In the genomic region with DNA sequence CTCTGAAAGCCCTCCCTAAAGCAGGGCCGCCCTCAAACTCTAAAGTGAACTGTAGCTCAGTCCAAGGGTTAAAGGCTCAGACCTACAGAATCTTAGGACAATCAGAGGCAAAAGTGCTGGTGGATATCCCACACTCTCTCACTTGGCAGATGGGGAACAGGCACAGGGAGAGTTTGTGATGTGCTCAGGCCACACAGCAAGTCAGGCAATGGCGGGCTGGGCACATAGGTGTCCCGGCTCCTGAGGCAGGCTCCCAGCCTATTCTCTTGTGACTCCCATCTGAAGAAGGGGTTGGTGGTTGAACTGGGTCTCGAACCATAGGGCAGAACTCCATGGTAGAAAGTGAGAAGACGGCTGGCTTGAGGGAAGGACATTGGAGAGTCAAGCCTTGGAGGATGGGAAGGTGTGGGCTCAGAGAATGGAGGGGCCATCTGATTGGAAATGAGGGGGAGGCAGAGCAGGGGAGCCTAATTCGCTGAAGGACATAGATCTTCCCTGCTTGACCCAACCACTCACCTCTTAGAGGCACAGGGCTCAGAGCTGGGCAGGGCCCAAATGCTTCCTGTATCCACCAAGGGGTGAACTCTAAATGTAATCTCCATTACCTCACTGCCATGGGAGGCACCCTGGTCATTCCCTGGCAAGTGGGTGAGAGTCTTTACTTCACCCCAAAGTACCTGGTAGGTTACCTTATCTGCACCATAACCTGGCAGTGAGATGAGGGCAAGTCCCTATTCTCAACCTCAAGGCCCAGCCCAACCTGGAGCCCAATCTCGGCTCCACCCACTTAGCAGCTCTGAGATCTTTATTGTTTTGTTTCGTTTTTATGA, we compare ENCODE assay signal across 18 cellular contexts. TPM values are rescaled to one million over a fixed set of nuclear protein-coding genes. Genes with fewer than 3 reads are reported as not detected.
DNase-seq lines count a peak whose midpoint lies in the region; ATAC-seq, FAIRE-seq and TF ChIP-seq lines count a peak whose summit lies in the region.
"Had no signal": no experiment of that assay in that cellular context is flagged by ENCODE, and none has a peak within 500 bp of the region (broad histone marks: within the 10 kb centered on the region; RNA-seq: fewer than 3 reads in every experiment).

No MANE protein-coding gene starts in this region.

- H3K9ac ChIP-seq in GM12878 (ENCODE audit: control insufficient read depth, insufficient read depth, low read length): no peak overlapping the region

- TF ChIP-seq RAD21 in GM12878 (IDR thresholded peaks at IDR 0.05; ENCODE audit: insufficient read depth, low read depth, low read length): no peak

- RAD21 ChIA-PET in GM12878 (lab: Charles Lee; ENCODE audit: unreplicated experiment): interaction anchor here (1.2 kb wide), 1 partner anchor 131 kb away, joined by 3 read pairs; no protein-coding TSS in a partner anchor

- H3K27me3 ChIP-seq in right atrium auricular region: no peaks in the 10 kb centered on the region
- peaks cover 1 to 3% of the 10 kb centered on the region in 2 experiments; a peak in 2 of 4 replicates for H3K27me3 ChIP-seq in GM12878 (replicated peaks in 1 of 2; ENCODE audit: control insufficient read depth in 2 of 2, insufficient read depth in 2 of 2, low read length in 1 of 2)
- no peaks in the 10 kb centered on the region for H3K27me3 ChIP-seq in naive thymus-derived CD4-positive, alpha-beta T cell (ENCODE audit: control insufficient read depth in 2 of 2, insufficient read depth in 2 of 2, low read length in 2 of 2)
- H3K27me3 ChIP-seq in upper lobe of right lung: no peaks in the 10 kb centered on the region

- peak overlapping the region; percentile 18 to 85 (median 63) for H3K27ac Mint-ChIP-seq in naive thymus-derived CD4-positive, alpha-beta T cell
- H3K27ac Mint-ChIP-seq: nephron progenitor cell had no signal

- no peak overlapping the region for H2AFZ ChIP-seq in GM12878 (ENCODE audit: control insufficient read depth, low read depth, low read length)

- no peak for TF ChIP-seq EP300 in GM12878 (IDR thresholded peaks at IDR 0.05; ENCODE audit: borderline replicate concordance in 1 of 2, control insufficient read depth in 1 of 2, low read depth in 2 of 2, low read length in 2 of 2)

- H3K4me3 ChIP-seq in right atrium auricular region: no peak overlapping the region
- H3K4me3 ChIP-seq in GM12878: no peak overlapping the region
- no peak overlapping the region for H3K4me3 ChIP-seq in naive thymus-derived CD4-positive, alpha-beta T cell (ENCODE audit: low read length)
- H3K4me3 ChIP-seq in upper lobe of right lung: no peak overlapping the region
- H3K4me3 ChIP-seq: HAP-1 had no signal

- no peaks in the 10 kb centered on the region for H4K20me1 ChIP-seq in GM12878 (ENCODE audit: control insufficient read depth, insufficient read depth)

- peaks cover 0 to 13% (median 0%) of the 10 kb centered on the region in 5 donors for H3K27me3 Mint-ChIP-seq in naive thymus-derived CD4-positive, alpha-beta T cell

- POLR2A ChIA-PET in GM12878 (lab: Charles Lee): no interaction called here
- POLR2A ChIA-PET in naive thymus-derived CD4-positive, alpha-beta T cell (lab: Charles Lee): no interaction called here

- CTCF ChIA-PET in GM12878 (lab: Yijun Ruan, JAX): interaction anchor here (1.6 kb wide), 1 partner anchor 89 kb away, joined by 5 read pairs; no protein-coding TSS in a partner anchor
- CTCF ChIA-PET in naive thymus-derived CD4-positive, alpha-beta T cell (lab: Charles Lee): interaction anchor here (0.7 kb wide), 1 partner anchor 12 kb away, joined by 3 read pairs; no protein-coding TSS in a partner anchor

- in situ Hi-C loops in GM12878 (cut with MboI): no loop called here

- H3K36me3 ChIP-seq in right atrium auricular region: no peaks in the 10 kb centered on the region
- no peaks in the 10 kb centered on the region for H3K36me3 ChIP-seq in GM12878 (ENCODE audit: control insufficient read depth in 2 of 2, insufficient read depth in 2 of 2, low read length in 1 of 2)
- H3K36me3 ChIP-seq in naive thymus-derived CD4-positive, alpha-beta T cell (ENCODE audit: control insufficient read depth in 2 of 3, insufficient read depth in 3 of 3, low read length in 3 of 3): no peaks in the 10 kb centered on the region
- no peaks in the 10 kb centered on the region for H3K36me3 ChIP-seq in upper lobe of right lung
- H3K36me3 ChIP-seq: HAP-1 had no signal

- no TSS peak for BruUV-seq in GM12878 (replicated peaks; lab: Mats Ljungman, UMichigan)

- no peaks in the 10 kb centered on the region for H3K9me3 Mint-ChIP-seq in naive thymus-derived CD4-positive, alpha-beta T cell
- H3K9me3 Mint-ChIP-seq: central memory CD8-positive, alpha-beta T cell; nephron progenitor cell had no signal

- 21% methylated on average over 8 of the region's 8 CpGs for WGBS in GM12878 (ENCODE audit: insufficient coverage, insufficient replicate concordance, low lambda C conversion rate, missing lambda C conversion rate)

- intact Hi-C loops in cardiac septum (cut with DNase I): loop anchor here (10.0 kb wide), 1 partner anchor 279 kb away; no protein-coding TSS in a partner anchor
- intact Hi-C loops in GM12878 (cut with micrococcal nuclease; ENCODE audit: unreplicated experiment): no loop called here
- intact Hi-C loops in naive thymus-derived CD4-positive, alpha-beta T cell (cut with micrococcal nuclease): loop anchor here (10.0 kb wide), 3 partner anchors 261 to 1121 kb away; a partner anchor contains a TSS
- intact Hi-C loops in upper lobe of right lung (cut with DNase I): no loop called here

- no peak for FAIRE-seq in GM12878 (lab: Jason Lieb, UNC)
- FAIRE-seq: keratinocyte, RCC 7860 had no signal

- SMC1A ChIA-PET in GM12878 (lab: Charles Lee; ENCODE audit: uncharacterized antibody, unreplicated experiment): no interaction called here

- H3K27ac ChIP-seq in right atrium auricular region (no peak overlapping the region), GM12878 (ENCODE audit: control insufficient read depth, insufficient read depth) (no peak overlapping the region), upper lobe of right lung (no peak overlapping the region)
- no peak overlapping the region for H3K27ac ChIP-seq in naive thymus-derived CD4-positive, alpha-beta T cell (ENCODE audit: low read depth, low read length)

- TF ChIP-seq POLR2A in GM12878 (IDR thresholded peaks at IDR 0.05; ENCODE audit: low read depth, low read length): no peak

- H3K9me3 ChIP-seq in right atrium auricular region (no peaks in the 10 kb centered on the region), GM12878 (replicated peaks; ENCODE audit: control insufficient read depth, insufficient read depth, low read length) (no peaks in the 10 kb centered on the region), upper lobe of right lung (no peaks in the 10 kb centered on the region)
- H3K9me3 ChIP-seq in naive thymus-derived CD4-positive, alpha-beta T cell (ENCODE audit: control insufficient read depth in 2 of 3, low read length in 3 of 3): no peaks in the 10 kb centered on the region
- H3K9me3 ChIP-seq: HAP-1 had no signal

- H3K4me1 ChIP-seq in right atrium auricular region: peaks cover 0 to 27% of the 10 kb centered on the region in 2 donors
- peaks cover 4% of the 10 kb centered on the region; the same call in 1 of the 2 replicates for H3K4me1 ChIP-seq in GM12878 (ENCODE audit: control insufficient read depth, insufficient read depth, low read length)
- peaks cover 12 to 28% of the 10 kb centered on the region in 2 donors for H3K4me1 ChIP-seq in naive thymus-derived CD4-positive, alpha-beta T cell (ENCODE audit: control insufficient read depth in 2 of 2, insufficient read depth in 2 of 2, low read length in 2 of 2)
- peaks cover 21% of the 10 kb centered on the region for H3K4me1 ChIP-seq in upper lobe of right lung

- H3K36me3 Mint-ChIP-seq in naive thymus-derived CD4-positive, alpha-beta T cell: peaks cover 0 to 2% (median 0%) of the 10 kb centered on the region in 5 donors

- DNase-seq in cardiac septum (ENCODE audit: low spot score) (peak; percentile 49), right atrium auricular region (ENCODE audit: low spot score) (no peak), GM12878 (ENCODE audit: low read depth, low spot score) (no peak), upper lobe of right lung (peak; percentile 53), midbrain (lab: John Stamatoyannopoulos, UW) (no peak), HuH-7.5 (ENCODE audit: low spot score) (no peak), NCI-H128 (lab: John Stamatoyannopoulos, UW; ENCODE audit: unreplicated experiment) (no peak)
- DNase-seq in naive thymus-derived CD4-positive, alpha-beta T cell: peak in 3 of 9 donors; percentile 18 to 31 (median 18)
- DNase-seq: ACHN; activated naive CD4-positive, alpha-beta T cell; DMS 273 treated with DMSO at 0.1 percent for 48 hours; Karpas-422; NCI-H526 treated with DMSO at 0.1 percent for 48 hours; nephron progenitor cell had no signal

- H3K4me2 ChIP-seq in GM12878 (ENCODE audit: control insufficient read depth, insufficient read depth): no peak overlapping the region

- TF ChIP-seq CTCF in right atrium auricular region (IDR thresholded peaks at IDR 0.05) (no peak), GM12878 (IDR thresholded peaks at IDR 0.05 in 2 of 3, conservative IDR thresholded peaks at IDR 0.05 in 1 of 3; ENCODE audit: control insufficient read depth in 2 of 3, extremely low read depth in 1 of 3, insufficient read depth in 1 of 3, low read depth in 3 of 3, low read length in 3 of 3) (no peak), upper lobe of right lung (IDR thresholded peaks at IDR 0.05) (no peak)

- no peak for ATAC-seq in GM12878
- no peak for ATAC-seq in naive thymus-derived CD4-positive, alpha-beta T cell
- ATAC-seq in upper lobe of right lung: no peak

- H3K4me3 Mint-ChIP-seq in naive thymus-derived CD4-positive, alpha-beta T cell: peak overlapping the region in 5 of 10 donors; percentile 14 to 50 (median 41)
- H3K4me3 Mint-ChIP-seq: central memory CD8-positive, alpha-beta T cell; nephron progenitor cell had no signal

- H3K79me2 ChIP-seq in GM12878 (ENCODE audit: control insufficient read depth, insufficient read depth, low read length): no peaks in the 10 kb centered on the region

- peaks cover 24 to 56% (median 43%) of the 10 kb centered on the region in 7 donors for H3K4me1 Mint-ChIP-seq in naive thymus-derived CD4-positive, alpha-beta T cell

RNA-seq across cellular contexts. Expression of a gene that starts 4.9 kb away (rescaled TPM):
- 40.7 TPM for total RNA-seq in cardiac septum
- 10 to 100 TPM; 59.3 to 71.0 TPM for total RNA-seq in right atrium auricular region
- total RNA-seq in GM12878 (2013; cell fraction: nucleolus; rRNA removed): 58.0 and 59.2 TPM in 2 replicates
- 11.6 and 15.6 TPM in 2 replicates for total RNA-seq in GM12878 (2014; rRNA removed)
- total RNA-seq in GM12878 (2014; rRNA removed; fragmentation: Illumina TruSeq; extraction: Trizol): 8.8 and 9.3 TPM in 2 replicates
- total RNA-seq in GM12878 (2021): 76.8 and 82.3 TPM in 2 replicates
- 13.1 TPM for polyA plus RNA-seq in GM12878 (2011; ENCODE audit: low read depth)
- polyA plus RNA-seq in GM12878 (2011; rRNA removed): 3.8 and 6.2 TPM in 2 replicates
- polyA plus RNA-seq in GM12878 (2011; cell fraction: cytosol; rRNA removed): 10.6 and 15.1 TPM in 2 replicates
- 38.2 and 62.5 TPM in 2 replicates for polyA plus RNA-seq in GM12878 (2011; cell fraction: nucleus; rRNA removed)
- polyA plus RNA-seq in GM12878 (2012): 29.9 and 31.2 TPM in 2 replicates
- 30.8 and 53.4 TPM in 2 replicates for polyA plus RNA-seq in GM12878 (2014; fragmentation: Illumina TruSeq; extraction: Trizol)
- polyA plus RNA-seq in GM12878 (2014; fragmentation: Nextera tagmentation; extraction: Ambion mirVana): 1 to 10 TPM; 3.1 to 4.5 TPM
- 25.3 and 42.8 TPM in 2 replicates for polyA plus RNA-seq in GM12878 (2014; rRNA removed)
- 10 to 100 TPM; 14.6 to 15.3 TPM for polyA plus RNA-seq in GM12878 (2016; fragmentation: Nextera tagmentation; extraction: Ambion mirVana)
- polyA minus RNA-seq in GM12878 (2011; rRNA and poly(A)+ RNA removed): 12.3 and 21.0 TPM in 2 replicates
- 19.8 and 25.0 TPM in 2 replicates for polyA minus RNA-seq in GM12878 (2011; cell fraction: cytosol; rRNA and poly(A)+ RNA removed)
- 21.2 and 33.5 TPM in 2 replicates for polyA minus RNA-seq in GM12878 (2011; cell fraction: nucleus; rRNA and poly(A)+ RNA removed)
- 10 to 100 TPM; 13.5 to 57.2 (median 24.5) TPM for total RNA-seq in naive thymus-derived CD4-positive, alpha-beta T cell
- 1 to 10 TPM; 1.8 to 4.2 TPM for polyA plus RNA-seq in naive thymus-derived CD4-positive, alpha-beta T cell
- 84.7 TPM for total RNA-seq in upper lobe of right lung

Comparison
In these comparisons a context has a peak if more than half of its experiments do, and no peak if none do; other contexts are left out.
1. DNase-seq: peak in cardiac septum (single experiment) and upper lobe of right lung (single experiment); none in right atrium auricular region (single experiment), GM12878 (single experiment), midbrain (single experiment), HuH-7.5 (single experiment) and NCI-H128 (single experiment).
2. intact Hi-C loops: an anchor here in cardiac septum (10.0 kb wide) and naive thymus-derived CD4-positive, alpha-beta T cell (10.0 kb wide); none called in GM12878 and upper lobe of right lung.